Comparison of ENCODE assay signal across 26 cellular contexts in genomic region chr3:13622356-13622755, GRCh38.
A peak's percentile ranks its signal among the peaks of the same experiment; 100 is the strongest.
DNase-seq lines count a peak whose midpoint lies in the region; ATAC-seq, FAIRE-seq and TF ChIP-seq lines count a peak whose summit lies in the region.
"Had no signal": no experiment of that assay in that cellular context is flagged by ENCODE, and none has a peak within 500 bp of the region (broad histone marks: within the 10 kb centered on the region; RNA-seq: fewer than 3 reads in every experiment).

No MANE protein-coding gene starts in this region.

- in situ Hi-C loops in HepG2 (cut with HindIII; ENCODE audit: extremely low pct_ligation_motif_present, low pct_unique_long_range_greater_than_20kb): no loop called here

- H3K27ac ChIP-seq in HepG2 (ENCODE audit: extremely low read length, insufficient read depth, low read length) (no peak overlapping the region), right lobe of liver (no peak overlapping the region), RWPE2 (ENCODE audit: poor library complexity, severe bottlenecking) (peak overlapping the region; percentile 74), keratinocyte (ENCODE audit: control insufficient read depth, insufficient read depth, low read length) (peak overlapping the region; percentile 79), suprapubic skin (peak overlapping the region; percentile 31)
- H3K27ac ChIP-seq: esophagus muscularis mucosa, HL-60, KMS-11, right atrium auricular region, WERI-Rb-1 had no signal

- peak; percentile 15; the same call in 2 of the 3 replicates for ATAC-seq in HepG2
- ATAC-seq in right lobe of liver: no peak
- no peak for ATAC-seq in RWPE2 (ENCODE audit: low read depth)

- H4K20me1 ChIP-seq in HepG2 (ENCODE audit: insufficient read depth, low read length): 0 out of 2 replicates have a peak, but pooled peaks cover 2% of the 10 kb centered on the region
- no peaks in the 10 kb centered on the region for H4K20me1 ChIP-seq in keratinocyte (ENCODE audit: control insufficient read depth, extremely low read depth, insufficient read depth, low read length)

- POLR2A ChIA-PET in HepG2 (lab: Yijun Ruan, JAX): interaction anchor here (0.5 kb wide), 1 partner anchor 91 kb away, joined by 7 read pairs; no protein-coding TSS in a partner anchor

- no peaks in the 10 kb centered on the region for H3K9me1 ChIP-seq in keratinocyte (ENCODE audit: control insufficient read depth, extremely low read depth, insufficient read depth, low read length)

- H3K4me3 ChIP-seq in HepG2 (replicated peaks in 1 of 3; ENCODE audit: insufficient read depth in 1 of 3, low read depth in 2 of 3, low read length in 3 of 3): no peak overlapping the region
- no peak overlapping the region for H3K4me3 ChIP-seq in right lobe of liver
- no peak overlapping the region for H3K4me3 ChIP-seq in RWPE2 (ENCODE audit: severe bottlenecking)
- H3K4me3 ChIP-seq in keratinocyte (ENCODE audit: control insufficient read depth in 2 of 3, extremely low read depth in 1 of 3, insufficient read depth in 2 of 3, low read depth in 1 of 3, low read length in 3 of 3): no peak overlapping the region
- H3K4me3 ChIP-seq in suprapubic skin: no peak overlapping the region
- H3K4me3 ChIP-seq: esophagus muscularis mucosa, lung, mucosa of descending colon, right atrium auricular region, tibial nerve had no signal

- no peak for TF ChIP-seq EP300 in HepG2 (IDR thresholded peaks at IDR 0.05; ENCODE audit: low read depth in 2 of 2, low read length in 2 of 2)
- TF ChIP-seq EP300 in HepG2 (CRISPR knock-in tag; IDR thresholded peaks at IDR 0.05; ENCODE audit: borderline replicate concordance): no peak
- TF ChIP-seq EP300 in suprapubic skin (IDR thresholded peaks at IDR 0.05): no peak

- peaks cover 10% of the 10 kb centered on the region for H3K4me1 ChIP-seq in HepG2 (ENCODE audit: insufficient read depth, low read length)
- no peaks in the 10 kb centered on the region for H3K4me1 ChIP-seq in right lobe of liver
- H3K4me1 ChIP-seq in RWPE2 (ENCODE audit: insufficient read depth, poor library complexity, severe bottlenecking): peaks cover 6% of the 10 kb centered on the region
- H3K4me1 ChIP-seq in keratinocyte (ENCODE audit: control insufficient read depth, extremely low read depth, insufficient read depth, low read length): peaks cover 22% of the 10 kb centered on the region
- peaks cover 31% of the 10 kb centered on the region for H3K4me1 ChIP-seq in suprapubic skin

- WGBS in HepG2 (ENCODE audit: low lambda C conversion rate): 30% methylated on average over 2 of the region's 15 CpGs
- WGBS in right lobe of liver (ENCODE audit: insufficient coverage, low coverage, low lambda C conversion rate, missing lambda C conversion rate): no CpG with 5 or more reads among the region's 15 CpGs
- WGBS in suprapubic skin: 83% methylated on average over 14 of the region's 15 CpGs

- no peak for TF ChIP-seq CTCF in HepG2 (CRISPR knock-in tag; IDR thresholded peaks at IDR 0.05)
- TF ChIP-seq CTCF in right lobe of liver (IDR thresholded peaks at IDR 0.05): no peak
- TF ChIP-seq CTCF in RWPE2 (IDR thresholded peaks at IDR 0.05; ENCODE audit: poor library complexity, severe bottlenecking): no peak
- no peak for TF ChIP-seq CTCF in keratinocyte (optimal IDR thresholded peaks at IDR 0.05 in 1 of 3, IDR thresholded peaks at IDR 0.05 in 1 of 3, conservative IDR thresholded peaks at IDR 0.05 in 1 of 3; ENCODE audit: extremely low read depth in 1 of 3, insufficient read depth in 2 of 3, low read length in 3 of 3)
- TF ChIP-seq CTCF in suprapubic skin (IDR thresholded peaks at IDR 0.05): no peak

- H2AFZ ChIP-seq in HepG2 (ENCODE audit: low read length): no peak overlapping the region
- peak overlapping the region; percentile 62 for H2AFZ ChIP-seq in keratinocyte (ENCODE audit: control insufficient read depth, low read length)

- peaks cover 7 to 36% of the 10 kb centered on the region in 2 experiments; a peak in 3 of 5 replicates for H3K27me3 ChIP-seq in HepG2 (ENCODE audit: control insufficient read depth in 1 of 2, insufficient read depth in 2 of 2, low read length in 2 of 2)
- no peaks in the 10 kb centered on the region for H3K27me3 ChIP-seq in right lobe of liver
- no peaks in the 10 kb centered on the region for H3K27me3 ChIP-seq in RWPE2 (ENCODE audit: insufficient read depth, poor library complexity, severe bottlenecking)
- H3K27me3 ChIP-seq in keratinocyte (ENCODE audit: control insufficient read depth, extremely low read depth, insufficient read depth, low read length): no peaks in the 10 kb centered on the region
- no peaks in the 10 kb centered on the region for H3K27me3 ChIP-seq in suprapubic skin
- H3K27me3 ChIP-seq: BE2C, esophagus muscularis mucosa, right atrium auricular region, tibial nerve had no signal

- CTCF ChIA-PET in HepG2 (lab: Yijun Ruan, JAX; ENCODE audit: low intra/inter-chr PET ratio, low total read pairs): no interaction called here

- intact Hi-C loops in HepG2 (cut with micrococcal nuclease; ENCODE audit: unreplicated experiment): no loop called here
- intact Hi-C loops in right lobe of liver (cut with DNase I): no loop called here

- FAIRE-seq in HepG2 (lab: Jason Lieb, UNC) (no peak), keratinocyte (lab: Jason Lieb, UNC) (no peak)
- FAIRE-seq: GM12892 had no signal

- no peaks in the 10 kb centered on the region for H3K36me3 ChIP-seq in HepG2 (replicated peaks in 1 of 2; ENCODE audit: control insufficient read depth in 1 of 2, insufficient read depth in 2 of 2, low read length in 2 of 2)
- no peaks in the 10 kb centered on the region for H3K36me3 ChIP-seq in right lobe of liver
- no peaks in the 10 kb centered on the region for H3K36me3 ChIP-seq in RWPE2 (ENCODE audit: low read depth)
- H3K36me3 ChIP-seq in keratinocyte (ENCODE audit: control insufficient read depth in 2 of 2, extremely low read depth in 1 of 2, insufficient read depth in 2 of 2, low read length in 2 of 2): no peaks in the 10 kb centered on the region
- peaks cover 30% of the 10 kb centered on the region for H3K36me3 ChIP-seq in suprapubic skin
- H3K36me3 ChIP-seq: BE2C, WERI-Rb-1 had no signal

- H3K79me2 ChIP-seq in HepG2 (ENCODE audit: insufficient read depth, low read length): no peaks in the 10 kb centered on the region
- no peaks in the 10 kb centered on the region for H3K79me2 ChIP-seq in keratinocyte (ENCODE audit: control insufficient read depth, insufficient read depth, low read length)

- H3K9ac ChIP-seq in HepG2 (ENCODE audit: insufficient read depth, low read depth, low read length) (no peak overlapping the region), keratinocyte (ENCODE audit: control insufficient read depth, extremely low read depth, insufficient read depth, low read length) (peak overlapping the region; percentile 65)
- H3K9ac ChIP-seq: KMS-11 had no signal

- TF ChIP-seq RAD21 in HepG2 (CRISPR knock-in tag; IDR thresholded peaks at IDR 0.05): no peak

- BruUV-seq in HepG2 (replicated peaks; lab: Mats Ljungman, UMichigan): no TSS peak

- TF ChIP-seq POLR2A in HepG2 (IDR thresholded peaks at IDR 0.05; ENCODE audit: insufficient read depth in 1 of 2, low read depth in 2 of 2, low read length in 2 of 2) (no peak), right lobe of liver (IDR thresholded peaks at IDR 0.05) (no peak), suprapubic skin (IDR thresholded peaks at IDR 0.05) (no peak)

- no peaks in the 10 kb centered on the region for H3K9me3 ChIP-seq in HepG2 (ENCODE audit: low read length)
- no peaks in the 10 kb centered on the region for H3K9me3 ChIP-seq in right lobe of liver
- H3K9me3 ChIP-seq in RWPE2 (ENCODE audit: severe bottlenecking): no peaks in the 10 kb centered on the region
- no peaks in the 10 kb centered on the region for H3K9me3 ChIP-seq in keratinocyte (ENCODE audit: control insufficient read depth, low read depth, low read length)
- H3K9me3 ChIP-seq in suprapubic skin: no peaks in the 10 kb centered on the region
- H3K9me3 ChIP-seq: BE2C, esophagus muscularis mucosa, mucosa of descending colon, right atrium auricular region, tibial nerve had no signal

- dilution Hi-C loops in keratinocyte (cut with MboI; ENCODE audit: extremely low pct_ligation_motif_present, low sequenced_read_pairs): no loop called here

- DNase-seq in HepG2 (ENCODE audit: low spot score): no peak
- DNase-seq in right lobe of liver: no peak
- no peak for DNase-seq in RWPE2 (ENCODE audit: low spot score)
- DNase-seq in keratinocyte (ENCODE audit: low read depth, low spot score): no peak
- DNase-seq in suprapubic skin (ENCODE audit: low spot score in 2 of 2): no peak
- DNase-seq in DMS153 (lab: John Stamatoyannopoulos, UW): no peak
- no peak for DNase-seq in occipital lobe (lab: John Stamatoyannopoulos, UW)
- DNase-seq in SIG-M5 (lab: John Stamatoyannopoulos, UW): no peak
- DNase-seq: activated T-cell treated with anti-CD3 and anti-CD28 coated beads, Interleukin-2, amount 50 U/mL, for 4 hours; dermis blood vessel endothelial cell; head of caudate nucleus; MM.1S; mucosa of descending colon; NCI-H2029 treated with DMSO at 0.1 percent for 48 hours; NCI-H526; SW 1271; T-helper 9 cell; WERI-Rb-1 had no signal

- H3K4me2 ChIP-seq in HepG2 (ENCODE audit: low read depth, low read length): no peak overlapping the region
- peak overlapping the region; percentile 11 for H3K4me2 ChIP-seq in keratinocyte (ENCODE audit: control insufficient read depth, extremely low read depth, insufficient read depth, low read depth, low read length)
- H3K4me2 ChIP-seq: KMS-11 had no signal

TF ChIP-seq in HepG2, 621 proteins besides CTCF, POLR2A, EP300 and RAD21:
- TF ChIP-seq ZNF30 (CRISPR knock-in tag; IDR thresholded peaks at IDR 0.05) (no peak), FOXM1 (CRISPR knock-in tag; IDR thresholded peaks at IDR 0.05) (no peak), PAF1 (CRISPR knock-in tag; IDR thresholded peaks at IDR 0.05) (no peak), ZNF644 (CRISPR knock-in tag; IDR thresholded peaks at IDR 0.05; ENCODE audit: low read depth) (no peak), ZNF263 (CRISPR knock-in tag; IDR thresholded peaks at IDR 0.05) (no peak), PLRG1 (conservative IDR thresholded peaks at IDR 0.05) (no peak), ZNF558 (CRISPR knock-in tag; IDR thresholded peaks at IDR 0.05; ENCODE audit: borderline replicate concordance) (no peak), ZNF563 (CRISPR knock-in tag; IDR thresholded peaks at IDR 0.05) (no peak), ZMYM2 (CRISPR knock-in tag; IDR thresholded peaks at IDR 0.05) (no peak)

Comparison
In these comparisons a context has a peak if more than half of its experiments do, and no peak if none do; other contexts are left out.
1. H3K27ac ChIP-seq: peak in RWPE2 (single experiment), keratinocyte (single experiment) and suprapubic skin (single experiment); none in HepG2 (single experiment) and right lobe of liver (0 of 3).